Comparison of ENCODE assay signal across 8 cellular contexts in genomic region chr19:10379880-10380310, GRCh38. TPM values are rescaled to one million over a fixed set of nuclear protein-coding genes. Genes with fewer than 3 reads are reported as not detected.
A peak's percentile ranks its signal among the peaks of the same experiment; 100 is the strongest.
DNase-seq lines count a peak whose midpoint lies in the region; ATAC-seq and TF ChIP-seq lines count a peak whose summit lies in the region.

No MANE protein-coding gene starts in this region.

- no peak for TF ChIP-seq CTCF in Calu3 (IDR thresholded peaks at IDR 0.05; ENCODE audit: unreplicated experiment)
- TF ChIP-seq CTCF in LNCaP clone FGC (IDR thresholded peaks at IDR 0.05; ENCODE audit: control insufficient read depth, extremely low read depth, insufficient read depth), result no peak
- TF ChIP-seq CTCF in nephron (IDR thresholded peaks at IDR 0.05; ENCODE audit: unreplicated experiment in 3 of 3), result no peak

- TSS peak; percentile 92 for BruUV-seq in Calu3 (replicated peaks; lab: Mats Ljungman, UMichigan)

- H3K4me3 Mint-ChIP-seq in Calu3 (ENCODE audit: low read depth, unreplicated experiment), result peak overlapping the region; percentile 94
- peak overlapping the region; percentile 93 to 95 (median 93) for H3K4me3 Mint-ChIP-seq in nephron

- intact Hi-C loops in Calu3 (cut with micrococcal nuclease; ENCODE audit: unreplicated experiment), result loop anchor here (10.0 kb wide), 1 partner anchor 445 kb away; the partner anchor contains the start of gene OLFM2

- H3K27ac Mint-ChIP-seq in Calu3 (ENCODE audit: unreplicated experiment), result peak overlapping the region; percentile 98
- peak overlapping the region; percentile 54 to 88 (median 75) for H3K27ac Mint-ChIP-seq in nephron

- no peaks in the 10 kb centered on the region for H3K27me3 Mint-ChIP-seq in Calu3 (ENCODE audit: unreplicated experiment)
- peaks cover under 1% of the 10 kb centered on the region for H3K27me3 Mint-ChIP-seq in nephron (ENCODE audit: low read depth)

- DNase-seq in Calu3 (no peak), LNCaP clone FGC (ENCODE audit: low read depth) (no peak), dermis blood vessel endothelial cell (peak; percentile 17), G401 (ENCODE audit: low spot score) (no peak), NCI-H1694 (lab: John Stamatoyannopoulos, UW) (no peak)

- H3K4me1 Mint-ChIP-seq in Calu3 (ENCODE audit: low read depth, unreplicated experiment) (peaks cover 12% of the 10 kb centered on the region), nephron (peaks cover 17% of the 10 kb centered on the region)

- in situ Hi-C loops in G401 (cut with HindIII; ENCODE audit: low sequenced_read_pairs), result no loop called here

- ATAC-seq in GM21723 (IDR thresholded peaks at IDR 0.05; ENCODE audit: unreplicated experiment) (no peak), GM18858 (IDR thresholded peaks at IDR 0.05; ENCODE audit: unreplicated experiment) (no peak)

- peak overlapping the region; percentile 82 for H3K4me3 ChIP-seq in LNCaP clone FGC (ENCODE audit: low read depth, low read length)

- H3K36me3 Mint-ChIP-seq in Calu3 (ENCODE audit: insufficient read depth, unreplicated experiment), result peaks cover 32% of the 10 kb centered on the region
- H3K36me3 Mint-ChIP-seq in nephron (ENCODE audit: low read depth), result peaks cover 17% of the 10 kb centered on the region

- no peaks in the 10 kb centered on the region for H3K9me3 Mint-ChIP-seq in Calu3 (ENCODE audit: low read depth, unreplicated experiment)
- no peaks in the 10 kb centered on the region for H3K9me3 Mint-ChIP-seq in nephron

- CTCF ChIA-PET in Calu3 (lab: Charles Lee), result interaction anchor here (0.6 to 1.6 kb wide), 5 partner anchors 9 to 488 kb away, joined by 4 to 11 read pairs (median 5); no protein-coding TSS in a partner anchor

RNA-seq across cellular contexts. Expression of gene TYK2, which starts 0.5 kb away (rescaled TPM):
- total RNA-seq in Calu3 (2022) (120 and 130 TPM in 2 replicates), dermis blood vessel endothelial cell (95.6 and 110 TPM in 2 replicates)
- total RNA-seq in G401 (2014; rRNA removed; shearing (Covaris generic)), result 82.0 and 134 TPM in 2 replicates

RNA-seq across cellular contexts. Expression of gene CDC37, which starts 23.4 kb away (rescaled TPM):
- total RNA-seq in Calu3 (2022), result 181 and 187 TPM in 2 replicates
- total RNA-seq in dermis blood vessel endothelial cell, result 367 and 370 TPM in 2 replicates
- 298 and 319 TPM in 2 replicates for total RNA-seq in G401 (2014; rRNA removed; shearing (Covaris generic))

RNA-seq across cellular contexts. Expression of gene PDE4A, which starts 40.4 kb away (rescaled TPM):
- 2.8 and 3.6 TPM in 2 replicates for total RNA-seq in Calu3 (2022)
- total RNA-seq in dermis blood vessel endothelial cell, result 2.2 and 5.3 TPM in 2 replicates
- 7.6 and 10.7 TPM in 2 replicates for total RNA-seq in G401 (2014; rRNA removed; shearing (Covaris generic))

RNA-seq across cellular contexts. Expression of gene ICAM3, which starts 40.5 kb away (rescaled TPM):
- total RNA-seq in Calu3 (2022), result 10.8 and 11.1 TPM in 2 replicates
- 7.2 and 9.4 TPM in 2 replicates for total RNA-seq in dermis blood vessel endothelial cell
- total RNA-seq in G401 (2014; rRNA removed; shearing (Covaris generic)), result 21.8 and 23.8 TPM in 2 replicates

RNA-seq across cellular contexts. Expression of gene RAVER1, which starts 46.6 kb away (rescaled TPM):
- total RNA-seq in Calu3 (2022) (38.5 and 43.2 TPM in 2 replicates), dermis blood vessel endothelial cell (13.3 and 30.9 TPM in 2 replicates)
- 21.8 and 22.7 TPM in 2 replicates for total RNA-seq in G401 (2014; rRNA removed; shearing (Covaris generic))
